1 cellular context compared by ENCODE assay signal in the genomic region with DNA sequence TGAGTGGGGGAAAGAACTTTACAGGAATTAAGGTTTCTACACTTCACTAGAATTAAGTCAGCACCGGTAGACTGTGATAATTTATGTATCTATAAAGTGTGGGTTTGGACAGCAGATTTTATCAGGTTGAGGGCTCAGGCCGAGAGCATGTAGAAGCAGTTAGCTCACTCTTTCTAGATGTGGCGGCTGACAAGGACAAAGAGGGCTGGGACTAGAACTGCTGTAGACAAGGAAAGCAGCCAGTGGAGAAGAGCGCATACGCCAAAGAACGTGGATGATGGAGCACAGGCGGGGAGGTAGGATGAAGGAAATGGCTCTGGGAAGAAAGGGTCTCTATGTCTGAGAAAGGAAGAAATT.
TF ChIP-seq lines count a peak whose summit lies in the region.

No MANE protein-coding gene starts in this region.

TF ChIP-seq in K562, 482 proteins besides CTCF, POLR2A, EP300 and RAD21 (continued from another document and continues in another):
- TF ChIP-seq, protein P1, sequence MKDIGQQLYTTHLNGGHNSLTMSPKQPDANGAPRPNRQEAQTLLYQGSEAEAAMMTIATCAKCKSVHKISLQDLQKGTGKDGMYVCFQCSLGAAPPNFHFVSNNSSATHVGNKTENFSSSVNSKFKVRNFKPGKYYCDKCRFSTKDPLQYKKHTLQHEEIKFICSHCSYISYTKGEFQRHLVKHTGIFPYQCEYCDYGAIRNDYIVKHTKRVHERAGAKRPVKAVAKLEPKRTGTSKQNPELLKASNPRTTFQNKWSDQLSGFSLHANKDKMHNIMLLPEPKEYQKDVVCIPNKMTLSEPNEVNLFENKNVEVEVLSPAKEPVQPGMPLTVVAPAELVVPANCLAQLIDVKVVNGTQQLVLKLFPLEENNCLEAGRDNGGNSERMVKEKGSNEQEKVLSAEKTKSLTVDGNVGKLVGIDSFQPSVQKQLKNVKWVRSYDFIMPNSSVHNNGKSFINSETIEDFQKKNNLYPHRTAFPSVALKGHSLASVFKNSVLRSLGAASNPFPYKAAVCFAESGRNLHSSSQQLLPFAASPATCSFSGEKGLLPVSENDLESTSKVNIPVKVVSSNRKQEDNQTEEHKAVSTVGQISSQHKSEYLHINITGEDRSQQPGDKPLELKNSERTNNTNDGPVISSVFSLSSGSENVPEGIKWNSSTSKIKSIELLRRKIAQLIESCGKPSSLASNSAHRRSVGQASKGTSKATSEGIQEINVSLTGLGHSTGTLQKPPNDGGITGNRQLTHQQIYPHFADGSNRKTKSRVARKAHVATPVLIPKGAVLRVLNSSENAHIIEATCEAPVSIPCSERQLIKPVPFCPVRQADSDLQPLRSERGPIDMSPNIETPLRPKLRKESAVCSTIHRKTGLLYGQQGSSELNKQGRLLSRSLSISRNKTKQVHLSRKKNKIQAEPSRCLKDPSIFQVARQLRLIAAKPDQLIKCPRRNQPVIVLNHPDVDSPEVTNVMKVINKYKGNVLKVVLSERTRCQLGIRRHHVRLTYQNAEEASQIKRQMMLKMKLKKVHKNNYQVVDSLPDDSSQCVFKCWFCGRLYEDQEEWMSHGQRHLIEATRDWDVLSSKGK (CRISPR knock-in tag; IDR thresholded peaks at IDR 0.05): no peak
- TF ChIP-seq, protein P2, sequence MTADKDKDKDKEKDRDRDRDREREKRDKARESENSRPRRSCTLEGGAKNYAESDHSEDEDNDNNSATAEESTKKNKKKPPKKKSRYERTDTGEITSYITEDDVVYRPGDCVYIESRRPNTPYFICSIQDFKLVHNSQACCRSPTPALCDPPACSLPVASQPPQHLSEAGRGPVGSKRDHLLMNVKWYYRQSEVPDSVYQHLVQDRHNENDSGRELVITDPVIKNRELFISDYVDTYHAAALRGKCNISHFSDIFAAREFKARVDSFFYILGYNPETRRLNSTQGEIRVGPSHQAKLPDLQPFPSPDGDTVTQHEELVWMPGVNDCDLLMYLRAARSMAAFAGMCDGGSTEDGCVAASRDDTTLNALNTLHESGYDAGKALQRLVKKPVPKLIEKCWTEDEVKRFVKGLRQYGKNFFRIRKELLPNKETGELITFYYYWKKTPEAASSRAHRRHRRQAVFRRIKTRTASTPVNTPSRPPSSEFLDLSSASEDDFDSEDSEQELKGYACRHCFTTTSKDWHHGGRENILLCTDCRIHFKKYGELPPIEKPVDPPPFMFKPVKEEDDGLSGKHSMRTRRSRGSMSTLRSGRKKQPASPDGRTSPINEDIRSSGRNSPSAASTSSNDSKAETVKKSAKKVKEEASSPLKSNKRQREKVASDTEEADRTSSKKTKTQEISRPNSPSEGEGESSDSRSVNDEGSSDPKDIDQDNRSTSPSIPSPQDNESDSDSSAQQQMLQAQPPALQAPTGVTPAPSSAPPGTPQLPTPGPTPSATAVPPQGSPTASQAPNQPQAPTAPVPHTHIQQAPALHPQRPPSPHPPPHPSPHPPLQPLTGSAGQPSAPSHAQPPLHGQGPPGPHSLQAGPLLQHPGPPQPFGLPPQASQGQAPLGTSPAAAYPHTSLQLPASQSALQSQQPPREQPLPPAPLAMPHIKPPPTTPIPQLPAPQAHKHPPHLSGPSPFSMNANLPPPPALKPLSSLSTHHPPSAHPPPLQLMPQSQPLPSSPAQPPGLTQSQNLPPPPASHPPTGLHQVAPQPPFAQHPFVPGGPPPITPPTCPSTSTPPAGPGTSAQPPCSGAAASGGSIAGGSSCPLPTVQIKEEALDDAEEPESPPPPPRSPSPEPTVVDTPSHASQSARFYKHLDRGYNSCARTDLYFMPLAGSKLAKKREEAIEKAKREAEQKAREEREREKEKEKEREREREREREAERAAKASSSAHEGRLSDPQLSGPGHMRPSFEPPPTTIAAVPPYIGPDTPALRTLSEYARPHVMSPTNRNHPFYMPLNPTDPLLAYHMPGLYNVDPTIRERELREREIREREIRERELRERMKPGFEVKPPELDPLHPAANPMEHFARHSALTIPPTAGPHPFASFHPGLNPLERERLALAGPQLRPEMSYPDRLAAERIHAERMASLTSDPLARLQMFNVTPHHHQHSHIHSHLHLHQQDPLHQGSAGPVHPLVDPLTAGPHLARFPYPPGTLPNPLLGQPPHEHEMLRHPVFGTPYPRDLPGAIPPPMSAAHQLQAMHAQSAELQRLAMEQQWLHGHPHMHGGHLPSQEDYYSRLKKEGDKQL (CRISPR knock-in tag; IDR thresholded peaks at IDR 0.05; ENCODE audit: borderline replicate concordance): no peak
- TF ChIP-seq TAL1 (IDR thresholded peaks at IDR 0.05): 0 out of 2 replicates have a peak, but pooled peaks have one; percentile 20
- TF ChIP-seq, protein P3, sequence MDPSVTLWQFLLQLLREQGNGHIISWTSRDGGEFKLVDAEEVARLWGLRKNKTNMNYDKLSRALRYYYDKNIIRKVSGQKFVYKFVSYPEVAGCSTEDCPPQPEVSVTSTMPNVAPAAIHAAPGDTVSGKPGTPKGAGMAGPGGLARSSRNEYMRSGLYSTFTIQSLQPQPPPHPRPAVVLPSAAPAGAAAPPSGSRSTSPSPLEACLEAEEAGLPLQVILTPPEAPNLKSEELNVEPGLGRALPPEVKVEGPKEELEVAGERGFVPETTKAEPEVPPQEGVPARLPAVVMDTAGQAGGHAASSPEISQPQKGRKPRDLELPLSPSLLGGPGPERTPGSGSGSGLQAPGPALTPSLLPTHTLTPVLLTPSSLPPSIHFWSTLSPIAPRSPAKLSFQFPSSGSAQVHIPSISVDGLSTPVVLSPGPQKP (CRISPR knock-in tag; IDR thresholded peaks at IDR 0.05): no peak
- no peak for TF ChIP-seq TAF7 (tag; IDR thresholded peaks at IDR 0.05)
- TF ChIP-seq DPF2 (IDR thresholded peaks at IDR 0.05): peak; percentile 45; the same call in 1 of the 2 replicates
- TF ChIP-seq ARID2 (IDR thresholded peaks at IDR 0.05): no peak
- no peak for TF ChIP-seq EP400 (IDR thresholded peaks at IDR 0.05)
- TF ChIP-seq, protein P4, sequence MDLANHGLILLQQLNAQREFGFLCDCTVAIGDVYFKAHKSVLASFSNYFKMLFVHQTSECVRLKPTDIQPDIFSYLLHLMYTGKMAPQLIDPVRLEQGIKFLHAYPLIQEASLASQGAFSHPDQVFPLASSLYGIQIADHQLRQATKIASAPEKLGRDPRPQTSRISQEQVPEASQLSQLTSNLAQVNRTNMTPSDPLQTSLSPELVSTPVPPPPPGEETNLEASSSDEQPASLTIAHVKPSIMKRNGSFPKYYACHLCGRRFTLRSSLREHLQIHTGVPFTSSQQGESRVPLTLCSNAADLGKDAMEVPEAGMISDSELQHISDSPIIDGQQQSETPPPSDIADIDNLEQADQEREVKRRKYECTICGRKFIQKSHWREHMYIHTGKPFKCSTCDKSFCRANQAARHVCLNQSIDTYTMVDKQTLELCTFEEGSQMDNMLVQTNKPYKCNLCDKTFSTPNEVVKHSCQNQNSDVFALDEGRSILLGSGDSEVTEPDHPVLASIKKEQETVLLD (IDR thresholded peaks at IDR 0.05): peak; percentile 22; the same call in 1 of the 2 replicates
- no peak for TF ChIP-seq JUNB (CRISPR knock-in tag; conservative IDR thresholded peaks at IDR 0.05)
- TF ChIP-seq, protein P5, sequence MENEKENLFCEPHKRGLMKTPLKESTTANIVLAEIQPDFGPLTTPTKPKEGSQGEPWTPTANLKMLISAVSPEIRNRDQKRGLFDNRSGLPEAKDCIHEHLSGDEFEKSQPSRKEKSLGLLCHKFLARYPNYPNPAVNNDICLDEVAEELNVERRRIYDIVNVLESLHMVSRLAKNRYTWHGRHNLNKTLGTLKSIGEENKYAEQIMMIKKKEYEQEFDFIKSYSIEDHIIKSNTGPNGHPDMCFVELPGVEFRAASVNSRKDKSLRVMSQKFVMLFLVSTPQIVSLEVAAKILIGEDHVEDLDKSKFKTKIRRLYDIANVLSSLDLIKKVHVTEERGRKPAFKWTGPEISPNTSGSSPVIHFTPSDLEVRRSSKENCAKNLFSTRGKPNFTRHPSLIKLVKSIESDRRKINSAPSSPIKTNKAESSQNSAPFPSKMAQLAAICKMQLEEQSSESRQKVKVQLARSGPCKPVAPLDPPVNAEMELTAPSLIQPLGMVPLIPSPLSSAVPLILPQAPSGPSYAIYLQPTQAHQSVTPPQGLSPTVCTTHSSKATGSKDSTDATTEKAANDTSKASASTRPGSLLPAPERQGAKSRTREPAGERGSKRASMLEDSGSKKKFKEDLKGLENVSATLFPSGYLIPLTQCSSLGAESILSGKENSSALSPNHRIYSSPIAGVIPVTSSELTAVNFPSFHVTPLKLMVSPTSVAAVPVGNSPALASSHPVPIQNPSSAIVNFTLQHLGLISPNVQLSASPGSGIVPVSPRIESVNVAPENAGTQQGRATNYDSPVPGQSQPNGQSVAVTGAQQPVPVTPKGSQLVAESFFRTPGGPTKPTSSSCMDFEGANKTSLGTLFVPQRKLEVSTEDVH (IDR thresholded peaks at IDR 0.05; ENCODE audit: low read depth, partially characterized antibody): no peak
- TF ChIP-seq HCFC1 (IDR thresholded peaks at IDR 0.05; ENCODE audit: low read depth, low read length): no peak
- TF ChIP-seq, protein P6, sequence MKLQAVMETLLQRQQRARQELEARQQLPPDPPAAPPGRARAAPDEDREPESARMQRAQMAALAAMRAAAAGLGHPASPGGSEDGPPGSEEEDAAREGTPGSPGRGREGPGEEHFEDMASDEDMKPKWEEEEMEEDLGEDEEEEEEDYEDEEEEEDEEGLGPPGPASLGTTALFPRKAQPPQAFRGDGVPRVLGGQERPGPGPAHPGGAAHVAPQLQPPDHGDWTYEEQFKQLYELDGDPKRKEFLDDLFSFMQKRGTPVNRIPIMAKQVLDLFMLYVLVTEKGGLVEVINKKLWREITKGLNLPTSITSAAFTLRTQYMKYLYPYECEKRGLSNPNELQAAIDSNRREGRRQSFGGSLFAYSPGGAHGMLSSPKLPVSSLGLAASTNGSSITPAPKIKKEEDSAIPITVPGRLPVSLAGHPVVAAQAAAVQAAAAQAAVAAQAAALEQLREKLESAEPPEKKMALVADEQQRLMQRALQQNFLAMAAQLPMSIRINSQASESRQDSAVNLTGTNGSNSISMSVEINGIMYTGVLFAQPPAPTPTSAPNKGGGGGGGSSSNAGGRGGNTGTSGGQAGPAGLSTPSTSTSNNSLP (IDR thresholded peaks at IDR 0.05; ENCODE audit: borderline replicate concordance, low read depth, low read length): 0 out of 2 replicates have a peak, but pooled peaks have one; percentile 14
- TF ChIP-seq ILF3 (IDR thresholded peaks at IDR 0.05; ENCODE audit: borderline replicate concordance): no peak
- TF ChIP-seq, protein P7, sequence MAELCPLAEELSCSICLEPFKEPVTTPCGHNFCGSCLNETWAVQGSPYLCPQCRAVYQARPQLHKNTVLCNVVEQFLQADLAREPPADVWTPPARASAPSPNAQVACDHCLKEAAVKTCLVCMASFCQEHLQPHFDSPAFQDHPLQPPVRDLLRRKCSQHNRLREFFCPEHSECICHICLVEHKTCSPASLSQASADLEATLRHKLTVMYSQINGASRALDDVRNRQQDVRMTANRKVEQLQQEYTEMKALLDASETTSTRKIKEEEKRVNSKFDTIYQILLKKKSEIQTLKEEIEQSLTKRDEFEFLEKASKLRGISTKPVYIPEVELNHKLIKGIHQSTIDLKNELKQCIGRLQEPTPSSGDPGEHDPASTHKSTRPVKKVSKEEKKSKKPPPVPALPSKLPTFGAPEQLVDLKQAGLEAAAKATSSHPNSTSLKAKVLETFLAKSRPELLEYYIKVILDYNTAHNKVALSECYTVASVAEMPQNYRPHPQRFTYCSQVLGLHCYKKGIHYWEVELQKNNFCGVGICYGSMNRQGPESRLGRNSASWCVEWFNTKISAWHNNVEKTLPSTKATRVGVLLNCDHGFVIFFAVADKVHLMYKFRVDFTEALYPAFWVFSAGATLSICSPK (IDR thresholded peaks at IDR 0.05; ENCODE audit: borderline replicate concordance): 0 out of 2 replicates have a peak, but pooled peaks have one; percentile 87
- TF ChIP-seq CBX3 (IDR thresholded peaks at IDR 0.05; ENCODE audit: borderline replicate concordance in 1 of 2, low read length in 2 of 2): no peak
- no peak; the same call in 1 of the 2 replicates for TF ChIP-seq SMARCA4 (IDR thresholded peaks at IDR 0.05)
- TF ChIP-seq ZZZ3 (IDR thresholded peaks at IDR 0.05): no peak
- no peak; the same call in 1 of the 2 replicates for TF ChIP-seq CTBP1 (IDR thresholded peaks at IDR 0.05; ENCODE audit: borderline replicate concordance)
- no peak for TF ChIP-seq JUND (IDR thresholded peaks at IDR 0.05; ENCODE audit: borderline replicate concordance, low read depth, low read length)
- peak; percentile 36; the same call in 1 of the 3 replicates for TF ChIP-seq JUND (tag; IDR thresholded peaks at IDR 0.05; ENCODE audit: borderline replicate concordance, low read depth, low read length)
- TF ChIP-seq ARHGAP35 (IDR thresholded peaks at IDR 0.05; ENCODE audit: partially characterized antibody): no peak
- TF ChIP-seq ZBTB17 (CRISPR knock-in tag; IDR thresholded peaks at IDR 0.05): no peak
- TF ChIP-seq, protein P8, sequence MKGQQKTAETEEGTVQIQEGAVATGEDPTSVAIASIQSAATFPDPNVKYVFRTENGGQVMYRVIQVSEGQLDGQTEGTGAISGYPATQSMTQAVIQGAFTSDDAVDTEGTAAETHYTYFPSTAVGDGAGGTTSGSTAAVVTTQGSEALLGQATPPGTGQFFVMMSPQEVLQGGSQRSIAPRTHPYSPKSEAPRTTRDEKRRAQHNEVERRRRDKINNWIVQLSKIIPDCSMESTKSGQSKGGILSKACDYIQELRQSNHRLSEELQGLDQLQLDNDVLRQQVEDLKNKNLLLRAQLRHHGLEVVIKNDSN (CRISPR knock-in tag; IDR thresholded peaks at IDR 0.05): no peak
- no peak for TF ChIP-seq SMAD2 (IDR thresholded peaks at IDR 0.05; ENCODE audit: low read depth, low read length)
- peak; percentile 41; the same call in 1 of the 2 replicates for TF ChIP-seq ARID1B (IDR thresholded peaks at IDR 0.05)
- TF ChIP-seq, protein P9, sequence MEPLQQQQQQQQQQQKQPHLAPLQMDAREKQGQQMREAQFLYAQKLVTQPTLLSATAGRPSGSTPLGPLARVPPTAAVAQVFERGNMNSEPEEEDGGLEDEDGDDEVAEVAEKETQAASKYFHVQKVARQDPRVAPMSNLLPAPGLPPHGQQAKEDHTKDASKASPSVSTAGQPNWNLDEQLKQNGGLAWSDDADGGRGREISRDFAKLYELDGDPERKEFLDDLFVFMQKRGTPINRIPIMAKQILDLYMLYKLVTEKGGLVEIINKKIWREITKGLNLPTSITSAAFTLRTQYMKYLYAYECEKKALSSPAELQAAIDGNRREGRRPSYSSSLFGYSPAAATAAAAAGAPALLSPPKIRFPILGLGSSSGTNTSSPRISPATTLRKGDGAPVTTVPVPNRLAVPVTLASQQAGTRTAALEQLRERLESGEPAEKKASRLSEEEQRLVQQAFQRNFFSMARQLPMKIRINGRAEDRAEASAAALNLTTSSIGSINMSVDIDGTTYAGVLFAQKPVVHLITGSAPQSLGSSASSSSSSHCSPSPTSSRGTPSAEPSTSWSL (CRISPR knock-in tag; IDR thresholded peaks at IDR 0.05; ENCODE audit: borderline replicate concordance): no peak
- TF ChIP-seq ZNF217 (CRISPR knock-in tag; IDR thresholded peaks at IDR 0.05): no peak
- TF ChIP-seq ILK (tag; IDR thresholded peaks at IDR 0.05; ENCODE audit: borderline replicate concordance, low read depth): no peak
- peak; percentile 35; the same call in 1 of the 2 replicates for TF ChIP-seq EHMT2 (IDR thresholded peaks at IDR 0.05)
